Comparison of ENCODE assay signal across 8 cellular contexts in genomic region chr16:21542491-21543124, GRCh38. TPM values are rescaled to one million over a fixed set of nuclear protein-coding genes. Genes with fewer than 3 reads are reported as not detected.
A peak's percentile ranks its signal among the peaks of the same experiment; 100 is the strongest.
DNase-seq lines count a peak whose midpoint lies in the region; ATAC-seq, FAIRE-seq and TF ChIP-seq lines count a peak whose summit lies in the region.
"Not testable (repeated sequence)": the region's sequence is repeated elsewhere in the genome, so short reads cannot be mapped to it uniquely, and the experiment has no call there.

No MANE protein-coding gene starts in this region.

- H3K4me3 Mint-ChIP-seq in IgD-negative memory B cell, result peak overlapping the region in 1 of 4 donors; percentile 3
- H3K4me3 Mint-ChIP-seq in activated CD8-positive, alpha-beta memory T cell treated with anti-CD3 and anti-CD28 coated beads, Interleukin-2, amount 10 ng/mL, durations not matched to agents 7 days and 5 days; chondrocyte (ENCODE audit: unreplicated experiment); natural killer cell; stimulated activated memory B cell treated with anti-CD40 and anti-IgM and Interleukin-4, amounts not matched to agents 10 μg/mL and 1 μg/mL and 100 μg/mL, for 72 hours: not testable (repeated sequence)

- H3K9ac ChIP-seq in BLaER1 treated with 17β-estradiol and CSF1 and Interleukin-3, amounts not matched to agents 10 nM and 100 nM; kidney (ENCODE audit: low read length in 2 of 2): not testable (repeated sequence)

- H3K36me3 ChIP-seq in BLaER1 treated with 17β-estradiol and CSF1 and Interleukin-3, amounts not matched to agents 10 nM and 100 nM; ascending aorta; kidney (ENCODE audit: control insufficient read depth in 1 of 2, insufficient read depth in 2 of 2, low read length in 2 of 2): not testable (repeated sequence)

- not testable (repeated sequence) for H3K27me3 Mint-ChIP-seq in IgD-negative memory B cell; activated CD8-positive, alpha-beta memory T cell treated with anti-CD3 and anti-CD28 coated beads, Interleukin-2, amount 10 ng/mL, durations not matched to agents 7 days and 5 days; chondrocyte (ENCODE audit: low read depth); stimulated activated memory B cell treated with anti-CD40 and anti-IgM and Interleukin-4, amounts not matched to agents 10 μg/mL and 1 μg/mL and 100 μg/mL, for 72 hours
- H3K27me3 Mint-ChIP-seq in natural killer cell (ENCODE audit: low read depth in 2 of 2), result peaks cover 0 to 16% of the 10 kb centered on the region in 2 donors

- H3K27ac Mint-ChIP-seq in IgD-negative memory B cell (peak overlapping the region; percentile 60 to 91 (median 83)), natural killer cell (peak overlapping the region; percentile 38 to 90)
- H3K27ac Mint-ChIP-seq in activated CD8-positive, alpha-beta memory T cell treated with anti-CD3 and anti-CD28 coated beads, Interleukin-2, amount 10 ng/mL, durations not matched to agents 7 days and 5 days, result peak overlapping the region; percentile 93
- H3K27ac Mint-ChIP-seq in chondrocyte (ENCODE audit: unreplicated experiment), result not testable (repeated sequence)
- H3K27ac Mint-ChIP-seq in stimulated activated memory B cell treated with anti-CD40 and anti-IgM and Interleukin-4, amounts not matched to agents 10 μg/mL and 1 μg/mL and 100 μg/mL, for 72 hours, result peak overlapping the region; percentile 81

- not testable (repeated sequence) for ATAC-seq in activated CD8-positive, alpha-beta memory T cell treated with anti-CD3 and anti-CD28 coated beads, Interleukin-2, amount 10 ng/mL, durations not matched to agents 7 days and 5 days; natural killer cell; stimulated activated memory B cell treated with anti-CD40 and anti-IgM and Interleukin-4, amounts not matched to agents 10 μg/mL and 1 μg/mL and 100 μg/mL, for 72 hours

- not testable (repeated sequence) for H3K9me3 ChIP-seq in BLaER1 treated with 17β-estradiol and CSF1 and Interleukin-3, amounts not matched to agents 10 nM and 100 nM (replicated peaks in 1 of 11); ascending aorta; kidney (ENCODE audit: control insufficient read depth in 1 of 2, low read length in 2 of 2)

- not testable (repeated sequence) for H3K4me3 ChIP-seq in BLaER1 treated with 17β-estradiol and CSF1 and Interleukin-3, amounts not matched to agents 10 nM and 100 nM; ascending aorta; kidney (ENCODE audit: low read length in 2 of 2)

- H3K36me3 Mint-ChIP-seq in IgD-negative memory B cell; activated CD8-positive, alpha-beta memory T cell treated with anti-CD3 and anti-CD28 coated beads, Interleukin-2, amount 10 ng/mL, durations not matched to agents 7 days and 5 days; chondrocyte (ENCODE audit: low read depth); natural killer cell; stimulated activated memory B cell treated with anti-CD40 and anti-IgM and Interleukin-4, amounts not matched to agents 10 μg/mL and 1 μg/mL and 100 μg/mL, for 72 hours: not testable (repeated sequence)

- peak overlapping the region; percentile 56 to 98 (median 96); a peak in 20 of 22 replicates for H3K4me2 ChIP-seq in BLaER1 treated with 17β-estradiol and CSF1 and Interleukin-3, amounts not matched to agents 10 nM and 100 nM

- H3K4me1 Mint-ChIP-seq in IgD-negative memory B cell (peaks cover 7 to 16% (median 13%) of the 10 kb centered on the region in 3 donors), chondrocyte (ENCODE audit: low read depth) (peaks cover 24% of the 10 kb centered on the region), natural killer cell (peaks cover 12 to 28% of the 10 kb centered on the region in 2 donors)
- H3K4me1 Mint-ChIP-seq in activated CD8-positive, alpha-beta memory T cell treated with anti-CD3 and anti-CD28 coated beads, Interleukin-2, amount 10 ng/mL, durations not matched to agents 7 days and 5 days, result peaks cover 37% of the 10 kb centered on the region
- H3K4me1 Mint-ChIP-seq in stimulated activated memory B cell treated with anti-CD40 and anti-IgM and Interleukin-4, amounts not matched to agents 10 μg/mL and 1 μg/mL and 100 μg/mL, for 72 hours, result peaks cover 39% of the 10 kb centered on the region

- not testable (repeated sequence) for FAIRE-seq in kidney (lab: Jason Lieb, UNC)

- TF ChIP-seq CTCF in ascending aorta (IDR thresholded peaks at IDR 0.05); chondrocyte (IDR thresholded peaks at IDR 0.05); kidney (IDR thresholded peaks at IDR 0.05; ENCODE audit: borderline replicate concordance, extremely low read depth, insufficient read depth); natural killer cell (IDR thresholded peaks at IDR 0.05): not testable (repeated sequence)

- intact Hi-C loops in ascending aorta (cut with DNase I); kidney (cut with DNase I); natural killer cell (cut with micrococcal nuclease): not testable (repeated sequence)

- peak; percentile 45 for DNase-seq in activated CD8-positive, alpha-beta memory T cell treated with anti-CD3 and anti-CD28 coated beads, Interleukin-2, amount 10 ng/mL, durations not matched to agents 7 days and 5 days
- DNase-seq in ascending aorta (ENCODE audit: low spot score in 2 of 2); natural killer cell: not testable (repeated sequence)
- DNase-seq in chondrocyte (ENCODE audit: low spot score), result peak; percentile 88
- peak; percentile 71 for DNase-seq in kidney

- peaks cover 42 to 64% (median 55%) of the 10 kb centered on the region in 10 experiments for H3K4me1 ChIP-seq in BLaER1 treated with 17β-estradiol and CSF1 and Interleukin-3, amounts not matched to agents 10 nM and 100 nM
- peaks cover 0 to 15% of the 10 kb centered on the region in 2 donors for H3K4me1 ChIP-seq in ascending aorta
- H3K4me1 ChIP-seq in kidney (ENCODE audit: control insufficient read depth in 1 of 2, insufficient read depth in 1 of 2, low read depth in 1 of 2, low read length in 2 of 2), result not testable (repeated sequence)

- H3K27ac ChIP-seq in BLaER1 treated with 17β-estradiol and CSF1 and Interleukin-3, amounts not matched to agents 10 nM and 100 nM, result peak overlapping the region in 1 of 11 experiments; percentile 27; a peak in 1 of 22 replicates
- peak overlapping the region; percentile 69 to 88 for H3K27ac ChIP-seq in ascending aorta
- not testable (repeated sequence) for H3K27ac ChIP-seq in kidney (ENCODE audit: low read depth in 2 of 2, low read length in 2 of 2)

- CTCF ChIA-PET in activated CD8-positive, alpha-beta memory T cell treated with anti-CD3 and anti-CD28 coated beads, Interleukin-2, amount 10 ng/mL, durations not matched to agents 7 days and 5 days (lab: Charles Lee), result not testable (repeated sequence)

- H3K27me3 ChIP-seq in BLaER1 treated with 17β-estradiol and CSF1 and Interleukin-3, amounts not matched to agents 10 nM and 100 nM, result peaks cover 0 to 19% (median 0%) of the 10 kb centered on the region in 11 experiments; a peak in 5 of 22 replicates
- H3K27me3 ChIP-seq in ascending aorta, result not testable (repeated sequence)

- peaks cover 0 to 11% (median 8%) of the 10 kb centered on the region in 11 experiments; a peak in 12 of 22 replicates for H4K20me1 ChIP-seq in BLaER1 treated with 17β-estradiol and CSF1 and Interleukin-3, amounts not matched to agents 10 nM and 100 nM

- H3K9me3 Mint-ChIP-seq in IgD-negative memory B cell; activated CD8-positive, alpha-beta memory T cell treated with anti-CD3 and anti-CD28 coated beads, Interleukin-2, amount 10 ng/mL, durations not matched to agents 7 days and 5 days (ENCODE audit: low read depth); chondrocyte (ENCODE audit: low read depth); natural killer cell; stimulated activated memory B cell treated with anti-CD40 and anti-IgM and Interleukin-4, amounts not matched to agents 10 μg/mL and 1 μg/mL and 100 μg/mL, for 72 hours: not testable (repeated sequence)

RNA-seq across cellular contexts. Expression of gene METTL9, which starts 56.8 kb away (rescaled TPM):
- polyA plus RNA-seq in IgD-negative memory B cell, result 78.5 TPM
- 10 to 100 TPM; 86.6 to 93.4 TPM for total RNA-seq in activated CD8-positive, alpha-beta memory T cell treated with anti-CD3 and anti-CD28 coated beads, Interleukin-2, amount 10 ng/mL, durations not matched to agents 7 days and 5 days
- 168 TPM for total RNA-seq in ascending aorta
- total RNA-seq in chondrocyte, result 77.1 to 88.6 TPM (median 82.8 TPM) in 3 replicates
- total RNA-seq in kidney, result 129 TPM
- polyA plus RNA-seq in kidney (ENCODE audit: insufficient read depth, low read depth, low replicate concordance), result 193 TPM
- total RNA-seq in natural killer cell, result 100 to 1,000 TPM in 1 of 3 donors, 10 to 100 TPM in 2; 73.1 to 110 (median 85.1) TPM
